26 cellular contexts compared by ENCODE assay signal in genomic region chr2:128695646-128696240, GRCh38.
"Had no signal": no experiment of that assay in that cellular context is flagged by ENCODE, and none has a peak within 500 bp of the region (broad histone marks: within the 10 kb centered on the region; RNA-seq: fewer than 3 reads in every experiment).

No MANE protein-coding gene starts in this region.

- H3K27me3 Mint-ChIP-seq: activated CD4-positive, alpha-beta T cell treated with anti-CD3 and anti-CD28 coated beads for 36 hours had no signal

- H3K36me3 ChIP-seq: breast epithelium, esophagus squamous epithelium, thoracic aorta had no signal

- H3K27ac Mint-ChIP-seq: activated CD4-positive, alpha-beta T cell treated with anti-CD3 and anti-CD28 coated beads for 36 hours; activated naive CD4-positive, alpha-beta T cell treated with anti-CD3 and anti-CD28 coated beads, Interleukin-2, amount 10 ng/mL, durations not matched to agents 7 days and 5 days; dendritic cell treated with granulocyte-macrophage colony-stimulating factor and Interleukin-4, amounts not matched to agents 40 ng/mL and 50 ng/mL, for 4 days; mesothelial cell of epicardium; naive thymus-derived CD4-positive, alpha-beta T cell had no signal

- H3K4me3 Mint-ChIP-seq: activated CD4-positive, alpha-beta T cell treated with anti-CD3 and anti-CD28 coated beads for 36 hours; activated naive CD4-positive, alpha-beta T cell treated with anti-CD3 and anti-CD28 coated beads, Interleukin-2, amount 10 ng/mL, durations not matched to agents 7 days and 5 days; dendritic cell treated with granulocyte-macrophage colony-stimulating factor and Interleukin-4, amounts not matched to agents 40 ng/mL and 50 ng/mL, for 4 days; mesothelial cell of epicardium; naive thymus-derived CD4-positive, alpha-beta T cell; neural crest cell had no signal

- H3K36me3 Mint-ChIP-seq: activated naive CD4-positive, alpha-beta T cell treated with anti-CD3 and anti-CD28 coated beads, Interleukin-2, amount 10 ng/mL, durations not matched to agents 7 days and 5 days; mesothelial cell of epicardium; naive thymus-derived CD4-positive, alpha-beta T cell had no signal

- FAIRE-seq: endometrium, frontal cortex, kidney had no signal

- H3K4me1 ChIP-seq: breast epithelium, esophagus squamous epithelium had no signal

- H3K9me3 ChIP-seq: breast epithelium, esophagus squamous epithelium, thoracic aorta had no signal

- DNase-seq: activated CD4-positive, alpha-beta T cell treated with anti-CD3 and anti-CD28 coated beads for 36 hours; activated CD4-positive, alpha-beta T cell treated with anti-CD3 and anti-CD28 coated beads, Interleukin-2, amount 50 U/mL, for 4 hours; activated CD4-positive, CD25-positive, alpha-beta regulatory T cell; activated CD8-positive, alpha-beta memory T cell treated with anti-CD3 and anti-CD28 coated beads for 24 hours; activated gamma-delta T cell; activated naive CD4-positive, alpha-beta T cell treated with anti-CD3 and anti-CD28 coated beads, Interleukin-2, amount 10 ng/mL, durations not matched to agents 7 days and 5 days; amniotic stem cell; central memory CD4-positive, alpha-beta T cell; effector CD8-positive, alpha-beta T cell; esophagus squamous epithelium; kidney; left colon; naive thymus-derived CD4-positive, alpha-beta T cell; occipital lobe; right cardiac atrium; stimulated activated CD4-positive, alpha-beta T cell treated with anti-CD3 and anti-CD28 coated beads, Interleukin-2, amount 100 ng/mL, for 48 hours; stimulated activated naive CD4-positive, alpha-beta T cell treated with Interleukin-2 at 50 U/mL for 16 hours; trophoblast cell had no signal

- H3K9me3 Mint-ChIP-seq: activated naive CD4-positive, alpha-beta T cell treated with anti-CD3 and anti-CD28 coated beads, Interleukin-2, amount 10 ng/mL, durations not matched to agents 7 days and 5 days; dendritic cell treated with granulocyte-macrophage colony-stimulating factor and Interleukin-4, amounts not matched to agents 40 ng/mL and 50 ng/mL, for 4 days; naive thymus-derived CD4-positive, alpha-beta T cell; neural crest cell had no signal

- H3K27ac ChIP-seq: breast epithelium, epithelial cell of prostate, esophagus squamous epithelium, thoracic aorta had no signal

- H3K4me1 Mint-ChIP-seq: activated CD4-positive, alpha-beta T cell treated with anti-CD3 and anti-CD28 coated beads for 36 hours; activated naive CD4-positive, alpha-beta T cell treated with anti-CD3 and anti-CD28 coated beads, Interleukin-2, amount 10 ng/mL, durations not matched to agents 7 days and 5 days; mesothelial cell of epicardium had no signal

- H3K4me3 ChIP-seq: breast epithelium, esophagus squamous epithelium, thoracic aorta had no signal

- H3K27me3 ChIP-seq: breast epithelium had no signal
